Comparison of ENCODE assay signal across 21 cellular contexts in the genomic region with DNA sequence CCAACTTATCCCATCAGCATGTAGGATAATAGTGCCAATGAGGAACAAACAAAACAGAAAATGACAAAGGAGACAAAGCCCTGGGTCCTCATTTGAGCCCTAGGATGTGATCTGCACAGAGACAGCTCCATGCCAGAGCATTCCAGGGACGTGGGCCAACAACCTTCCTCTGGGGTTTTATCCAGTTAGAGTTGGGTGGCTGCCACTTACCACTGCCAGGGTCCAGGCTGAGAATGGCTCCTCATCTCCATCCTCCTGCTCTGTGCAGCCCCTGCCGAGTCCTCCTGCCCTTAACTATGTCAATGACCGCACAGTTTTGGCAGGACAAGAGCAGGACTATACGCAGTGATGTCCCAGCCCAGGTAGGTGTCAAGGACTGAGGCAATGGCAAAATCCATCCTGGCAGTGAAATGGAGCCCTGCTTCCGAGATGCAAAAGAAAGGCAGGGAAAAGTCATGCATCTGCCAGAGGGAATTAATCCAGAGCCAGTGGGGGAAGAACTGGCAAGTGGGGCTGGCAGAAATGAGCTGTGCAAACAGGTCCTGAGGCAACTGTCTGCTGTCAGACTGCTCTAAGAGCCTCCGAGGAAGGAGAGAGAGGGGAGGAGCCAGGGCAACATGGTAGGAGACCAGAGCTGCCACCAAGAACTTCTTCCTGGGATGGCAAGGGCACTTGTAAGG.
"Had no signal": no experiment of that assay in that cellular context is flagged by ENCODE, and none has a peak within 500 bp of the region (broad histone marks: within the 10 kb centered on the region; RNA-seq: fewer than 3 reads in every experiment).

No MANE protein-coding gene starts in this region.

- DNase-seq: activated CD4-positive, alpha-beta T cell treated with anti-CD3 and anti-CD28 coated beads for 1 hour; activated CD4-positive, alpha-beta T cell treated with anti-CD3 and anti-CD28 coated beads, Interleukin-2, amount 50 U/mL, for 48 hours; activated gamma-delta T cell treated with Interleukin-2 at 50 U/mL for 16 hours; activated T-cell treated with anti-CD3 and anti-CD28 coated beads for 4 hours; adrenal gland; colonic mucosa; endodermal cell; foreskin keratinocyte; glutamatergic neuron; mesendoderm; naive thymus-derived CD8-positive, alpha-beta T cell; ovary; stimulated activated CD4-positive, alpha-beta T cell treated with anti-CD3 and anti-CD28 coated beads, Interleukin-1b, Interleukin-23, amount 100 ng/mL, for 48 hours; stimulated activated CD8-positive, alpha-beta memory T cell treated with anti-CD3 and anti-CD28 coated beads, Interleukin-4, amount 100 ng/mL, for 48 hours; stimulated activated naive CD4-positive, alpha-beta T cell treated with Interleukin-2 at 50 U/mL for 16 hours; uterus had no signal

- H3K27ac Mint-ChIP-seq: activated naive CD4-positive, alpha-beta T cell treated with anti-CD3 and anti-CD28 coated beads, Interleukin-2, amount 50 U/mL, for 72 hours; activated T-helper 1 cell treated with anti-CD3 and anti-CD28 coated beads, Interleukin-12 subunit alpha, Interleukin-12 subunit beta, Interleukin-2, Interleukin-4 antibody, amounts not matched to agents 30 ng/mL and 10 ng/mL and 1 ng/mL, durations not matched to agents 14 hours and 24 hours and 36 hours; endodermal cell; naive thymus-derived CD8-positive, alpha-beta T cell had no signal

- H3K9me3 ChIP-seq: adrenal gland, colonic mucosa, uterus had no signal

- H3K36me3 Mint-ChIP-seq: naive thymus-derived CD8-positive, alpha-beta T cell had no signal

- H3K27ac ChIP-seq: adrenal gland, colonic mucosa, epithelial cell of prostate, foreskin keratinocyte, ovary, tibial nerve, uterus, WERI-Rb-1 had no signal

- H3K4me3 Mint-ChIP-seq: activated T-helper 1 cell treated with anti-CD3 and anti-CD28 coated beads, Interleukin-12 subunit alpha, Interleukin-12 subunit beta, Interleukin-2, Interleukin-4 antibody, amounts not matched to agents 30 ng/mL and 10 ng/mL and 1 ng/mL, durations not matched to agents 14 hours and 24 hours and 36 hours; endodermal cell; naive thymus-derived CD8-positive, alpha-beta T cell had no signal

- H3K4me1 Mint-ChIP-seq: endodermal cell; naive thymus-derived CD8-positive, alpha-beta T cell had no signal

- H3K9me3 Mint-ChIP-seq: endodermal cell had no signal

- H3K4me1 ChIP-seq: adrenal gland, colonic mucosa, foreskin keratinocyte, tibial nerve, uterus had no signal

- H3K4me3 ChIP-seq: adrenal gland, colonic mucosa, ovary, tibial nerve, uterus had no signal

- ATAC-seq: activated naive CD4-positive, alpha-beta T cell treated with anti-CD3 and anti-CD28 coated beads, Interleukin-2, amount 50 U/mL, for 72 hours; foreskin keratinocyte; naive thymus-derived CD8-positive, alpha-beta T cell had no signal

- H3K27me3 ChIP-seq: adrenal gland, colonic mucosa, foreskin keratinocyte, ovary, tibial nerve, uterus had no signal

- H3K36me3 ChIP-seq: adrenal gland, colonic mucosa, ovary, tibial nerve, uterus, WERI-Rb-1 had no signal
